16 cellular contexts compared by ENCODE assay signal in the genomic region with DNA sequence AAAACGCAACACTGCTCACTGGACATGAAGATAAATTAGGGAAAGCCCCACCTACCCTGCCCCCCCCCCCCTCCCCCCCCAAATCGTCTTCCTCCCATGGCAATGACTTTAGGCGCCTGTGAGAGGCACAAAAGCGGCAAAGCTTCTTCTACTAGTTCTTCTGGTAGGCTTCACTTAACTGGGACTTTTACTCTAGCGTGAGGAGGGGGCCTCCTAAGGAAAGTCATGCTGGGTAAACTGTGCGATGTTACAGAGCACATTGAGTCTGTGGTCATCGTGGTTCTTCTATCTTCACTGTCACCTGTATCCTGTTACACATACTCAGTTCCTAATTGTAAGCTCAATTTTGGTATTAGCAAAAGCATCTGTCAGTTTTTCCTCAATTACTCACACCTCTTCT. TPM values are rescaled to one million over a fixed set of nuclear protein-coding genes. Genes with fewer than 3 reads are reported as not detected.
A peak's percentile ranks its signal among the peaks of the same experiment; 100 is the strongest.
DNase-seq lines count a peak whose midpoint lies in the region; ATAC-seq and TF ChIP-seq lines count a peak whose summit lies in the region.
"Had no signal": no experiment of that assay in that cellular context is flagged by ENCODE, and none has a peak within 500 bp of the region (broad histone marks: within the 10 kb centered on the region; RNA-seq: fewer than 3 reads in every experiment).

No MANE protein-coding gene starts in this region.

- H3K4me3 ChIP-seq in cardiac muscle cell: no peak overlapping the region
- H3K4me3 ChIP-seq in KMS-11 (IDR thresholded peaks at IDR 0.05; ENCODE audit: insufficient read depth, low read depth, low read length): no peak overlapping the region
- H3K4me3 ChIP-seq in ascending aorta: no peak overlapping the region
- H3K4me3 ChIP-seq in skeletal muscle tissue (ENCODE audit: low read length in 3 of 3): no peak overlapping the region
- no peak overlapping the region for H3K4me3 ChIP-seq in CD4-positive, alpha-beta memory T cell (ENCODE audit: low read length in 2 of 2)
- H3K4me3 ChIP-seq: pancreas had no signal

- CTCF ChIA-PET in CD4-positive, alpha-beta memory T cell (lab: Charles Lee; ENCODE audit: partially characterized antibody): interaction anchor here (0.8 to 2.3 kb wide), 4 partner anchors 9 to 36 kb away, joined by 3 to 9 read pairs (median 4); no protein-coding TSS in a partner anchor

- peak overlapping the region; percentile 7; the same call in 1 of the 2 replicates for H3K4me2 ChIP-seq in KMS-11

- H3K27me3 Mint-ChIP-seq in CD4-positive, alpha-beta memory T cell: no peaks in the 10 kb centered on the region

- DNase-seq in cardiac muscle cell (ENCODE audit: low read depth in 1 of 2, low spot score in 1 of 2) (no peak), Right ventricle myocardium superior (no peak), ascending aorta (ENCODE audit: low spot score in 2 of 2) (no peak), NCI-H2196 (lab: John Stamatoyannopoulos, UW; ENCODE audit: unreplicated experiment) (no peak)
- DNase-seq in CD4-positive, alpha-beta memory T cell: no peak
- DNase-seq: DMS53; endodermal cell; midbrain; NCI-H187 treated with DMSO at 0.1 percent for 48 hours; NCI-H524; pancreas; PC-3; stimulated activated CD4-positive, alpha-beta T cell treated with anti-CD3 and anti-CD28 coated beads, Interleukin-12 subunit alpha, Interleukin-12 subunit beta, amount 100 ng/mL, for 4 hours had no signal

- peaks cover 29 to 45% of the 10 kb centered on the region in 2 donors for H3K36me3 Mint-ChIP-seq in CD4-positive, alpha-beta memory T cell

- TF ChIP-seq CTCF in cardiac muscle cell (IDR thresholded peaks at IDR 0.05; ENCODE audit: low read depth, low read length): no peak
- no peak for TF ChIP-seq CTCF in KMS-11 (conservative IDR thresholded peaks at IDR 0.05; ENCODE audit: low read depth, low read length)
- TF ChIP-seq CTCF in ascending aorta (IDR thresholded peaks at IDR 0.05): no peak

- no peaks in the 10 kb centered on the region for H3K9me3 ChIP-seq in cardiac muscle cell (ENCODE audit: low read depth)
- H3K9me3 ChIP-seq in ascending aorta: no peaks in the 10 kb centered on the region
- H3K9me3 ChIP-seq in skeletal muscle tissue (ENCODE audit: control insufficient read depth in 3 of 3, low read length in 3 of 3): no peaks in the 10 kb centered on the region
- H3K9me3 ChIP-seq in CD4-positive, alpha-beta memory T cell (ENCODE audit: control insufficient read depth in 1 of 2, low read length in 2 of 2): no peaks in the 10 kb centered on the region
- H3K9me3 ChIP-seq: pancreas had no signal

- H3K9me3 Mint-ChIP-seq in CD4-positive, alpha-beta memory T cell: no peaks in the 10 kb centered on the region
- H3K9me3 Mint-ChIP-seq: endodermal cell had no signal

- peaks cover 78% of the 10 kb centered on the region for H3K79me2 ChIP-seq in KMS-11 (ENCODE audit: insufficient read depth, low read depth)

- H3K27me3 ChIP-seq in cardiac muscle cell (no peaks in the 10 kb centered on the region), KMS-11 (ENCODE audit: insufficient read depth, low read depth) (no peaks in the 10 kb centered on the region), ascending aorta (no peaks in the 10 kb centered on the region), skeletal muscle tissue (ENCODE audit: control insufficient read depth in 3 of 3, insufficient read depth in 3 of 3, low read length in 3 of 3) (no peaks in the 10 kb centered on the region)
- no peaks in the 10 kb centered on the region for H3K27me3 ChIP-seq in CD4-positive, alpha-beta memory T cell (ENCODE audit: insufficient read depth, low read length)
- H3K27me3 ChIP-seq: pancreas had no signal

- H3K27ac Mint-ChIP-seq in CD4-positive, alpha-beta memory T cell: peak overlapping the region in 3 of 7 donors; percentile 59 to 70 (median 66)

- peaks cover 51% of the 10 kb centered on the region for H4K20me1 ChIP-seq in KMS-11 (ENCODE audit: insufficient read depth)

- ATAC-seq in Right ventricle myocardium superior (ENCODE audit: poor library complexity): no peak
- ATAC-seq in HG02588 (IDR thresholded peaks at IDR 0.05; ENCODE audit: unreplicated experiment): no peak
- ATAC-seq: PC-3 had no signal

- H3K4me1 Mint-ChIP-seq in CD4-positive, alpha-beta memory T cell: peaks cover 19 to 47% (median 35%) of the 10 kb centered on the region in 4 donors

- peaks cover 29% of the 10 kb centered on the region for H3K4me1 ChIP-seq in cardiac muscle cell (ENCODE audit: low read depth)
- H3K4me1 ChIP-seq in KMS-11 (ENCODE audit: low read depth, poor library complexity, severe bottlenecking): peaks cover 73% of the 10 kb centered on the region
- H3K4me1 ChIP-seq in ascending aorta: peaks cover 16 to 39% of the 10 kb centered on the region in 2 donors
- peaks cover 42 to 58% (median 43%) of the 10 kb centered on the region in 3 donors for H3K4me1 ChIP-seq in skeletal muscle tissue (ENCODE audit: control insufficient read depth in 3 of 3, insufficient read depth in 3 of 3, low read length in 3 of 3)
- H3K4me1 ChIP-seq in CD4-positive, alpha-beta memory T cell (ENCODE audit: insufficient read depth, low read length): peaks cover 7% of the 10 kb centered on the region

- POLR2A ChIA-PET in CD4-positive, alpha-beta memory T cell (lab: Charles Lee; ENCODE audit: partially characterized antibody): interaction anchor here (1.0 to 3.7 kb wide), 3 partner anchors 9 to 32 kb away, joined by 3 to 13 read pairs (median 10); a partner anchor contains a TSS

- H3K9ac ChIP-seq in KMS-11 (no peak overlapping the region), skeletal muscle tissue (ENCODE audit: low read depth in 1 of 3, low read length in 3 of 3) (peak overlapping the region in 1 of 3 donors; percentile 47)

- no peak overlapping the region for H3K4me3 Mint-ChIP-seq in CD4-positive, alpha-beta memory T cell
- H3K4me3 Mint-ChIP-seq: endodermal cell had no signal

- intact Hi-C loops in Right ventricle myocardium superior (cut with DNase I): no loop called here
- intact Hi-C loops in ascending aorta (cut with DNase I): no loop called here
- intact Hi-C loops in CD4-positive, alpha-beta memory T cell (cut with micrococcal nuclease): no loop called here

- H3K36me3 ChIP-seq in cardiac muscle cell: peaks cover 13% of the 10 kb centered on the region
- peaks cover 37% of the 10 kb centered on the region for H3K36me3 ChIP-seq in KMS-11 (ENCODE audit: insufficient read depth)
- H3K36me3 ChIP-seq in ascending aorta: peaks cover 21 to 41% of the 10 kb centered on the region in 2 donors
- peaks cover 18 to 30% (median 21%) of the 10 kb centered on the region in 3 donors for H3K36me3 ChIP-seq in skeletal muscle tissue (ENCODE audit: control insufficient read depth in 3 of 3, insufficient read depth in 3 of 3, low read length in 3 of 3)
- H3K36me3 ChIP-seq in CD4-positive, alpha-beta memory T cell (ENCODE audit: insufficient read depth, low read length): peaks cover 35% of the 10 kb centered on the region

- H3K27ac ChIP-seq in cardiac muscle cell (peak overlapping the region; percentile 17), KMS-11 (no peak overlapping the region), ascending aorta (peak overlapping the region; percentile 33 to 92), skeletal muscle tissue (ENCODE audit: low read depth, low read length) (peak overlapping the region; percentile 28)
- no peak overlapping the region for H3K27ac ChIP-seq in CD4-positive, alpha-beta memory T cell (ENCODE audit: low read depth, low read length)

- H2AFZ ChIP-seq in KMS-11 (ENCODE audit: low read depth): no peak overlapping the region

RNA-seq across cellular contexts. Expression of a gene that starts 25.1 kb away (rescaled TPM):
- total RNA-seq in cardiac muscle cell: 1,267 and 1,807 TPM in 2 replicates
- polyA plus RNA-seq in cardiac muscle cell: 2,642 and 3,793 TPM in 2 replicates
- total RNA-seq in Right ventricle myocardium superior: 2,459 TPM
- total RNA-seq in ascending aorta: 3,584 TPM
- 80.4 TPM for total RNA-seq in skeletal muscle tissue
- 10 to 100 TPM; 41.9 to 43.1 TPM for total RNA-seq in CD4-positive, alpha-beta memory T cell
- polyA plus RNA-seq in CD4-positive, alpha-beta memory T cell: 100 to 1,000 TPM in 1 of 2 donors, 10 to 100 TPM in 1; 49.7 to 111 TPM

RNA-seq across cellular contexts. Expression of a gene that starts 31.2 kb away (rescaled TPM):
- total RNA-seq in cardiac muscle cell: 90.5 and 97.9 TPM in 2 replicates
- polyA plus RNA-seq in cardiac muscle cell: 25.0 and 29.2 TPM in 2 replicates
- 219 TPM for total RNA-seq in Right ventricle myocardium superior
- total RNA-seq in ascending aorta: 83.0 TPM
- 86.1 TPM for total RNA-seq in skeletal muscle tissue
- 10 to 100 TPM; 51.6 to 54.3 TPM for total RNA-seq in CD4-positive, alpha-beta memory T cell
- polyA plus RNA-seq in CD4-positive, alpha-beta memory T cell: 1 to 10 TPM in 1 of 2 donors, under 1 TPM in 1; 0.94 to 2.4 TPM

Comparison
In these comparisons a context has a peak if more than half of its experiments do, and no peak if none do; other contexts are left out.
1. H3K27ac ChIP-seq: peak in cardiac muscle cell (single experiment), ascending aorta (2 of 2) and skeletal muscle tissue (single experiment); none in KMS-11 (single experiment) and CD4-positive, alpha-beta memory T cell (single experiment).
2. RNA of a gene that starts 25.1 kb away (total RNA-seq): 3,584 TPM in ascending aorta (single experiment), 2,459 TPM in Right ventricle myocardium superior (single experiment) and 1,267 to 1,807 TPM in cardiac muscle cell; 80.4 TPM in skeletal muscle tissue (single experiment) and 41.9 to 43.1 TPM in CD4-positive, alpha-beta memory T cell; every median in the first group is over 10 times any median in the second.